ENCODE assay signal across 8 cellular contexts in genomic region chr13:34941835-34942731, GRCh38. TPM values are rescaled to one million over a fixed set of nuclear protein-coding genes. Genes with fewer than 3 reads are reported as not detected.
A peak's percentile ranks its signal among the peaks of the same experiment; 100 is the strongest.
DNase-seq lines count a peak whose midpoint lies in the region; ATAC-seq and TF ChIP-seq lines count a peak whose summit lies in the region.

Gene NBEA (plus strand): TSS chr13:34942270. CDS start chr13:34942821, 551 bp downstream.

- H3K9me3 ChIP-seq in AG04450 (ENCODE audit: control insufficient read depth, insufficient read depth, low read length) (no peaks in the 10 kb centered on the region; the same call in 1 of the 2 replicates), left lung (no peaks in the 10 kb centered on the region)

- peaks cover 3 to 19% of the 10 kb centered on the region in 2 donors for H3K4me1 ChIP-seq in left lung

- POLR2A ChIA-PET in AG04450 (lab: Yijun Ruan, JAX) = no interaction called here

- H3K27ac ChIP-seq in AG04450 (ENCODE audit: low read depth, low read length) (no peak within 1 kb of the TSS), left lung (peak within 1 kb of the TSS in 1 of 2 donors; percentile 26)

- DNase-seq in AG04450 (ENCODE audit: low read depth, low spot score) = no peak
- peak; percentile 46 for DNase-seq in NCI-H460 (ENCODE audit: extremely low read depth, low read depth)
- peak; percentile 63 for DNase-seq in activated CD4-positive, alpha-beta T cell treated with anti-CD3 and anti-CD28 coated beads, Interleukin-2, amount 50 U/mL, for 1 hour
- peak; percentile 20 for DNase-seq in dedifferentiated amniotic fluid mesenchymal stem cell (ENCODE audit: extremely low spot score)
- DNase-seq in left lung = peak; percentile 77 to 88
- DNase-seq in stimulated activated CD4-positive, alpha-beta T cell treated with anti-CD3 and anti-CD28 coated beads, Interleukin-2, amount 100 ng/mL, for 48 hours = peak; percentile 54 to 65

- CTCF ChIA-PET in AG04450 (lab: Charles Lee) = interaction anchor here (0.7 kb wide), 1 partner anchor 722 kb away, joined by 4 read pairs; no protein-coding TSS in a partner anchor

- intact Hi-C loops in left lung (cut with DNase I) = no loop called here

- TF ChIP-seq CTCF in AG04450 (IDR thresholded peaks at IDR 0.05; ENCODE audit: low read depth, low read length) = no peak; the same call in 1 of the 2 replicates
- peak in 1 of 2 donors; percentile 19 for TF ChIP-seq CTCF in left lung (IDR thresholded peaks at IDR 0.05)

- H3K27me3 ChIP-seq in AG04450 (ENCODE audit: control insufficient read depth, insufficient read depth, low read length) (peaks cover 18% of the 10 kb centered on the region), left lung (peaks cover 16 to 64% of the 10 kb centered on the region in 2 donors)

- no peaks in the 10 kb centered on the region for H3K36me3 ChIP-seq in left lung

- H3K4me3 ChIP-seq in AG04450 (ENCODE audit: low read depth, low read length) (peak within 1 kb of the TSS; percentile 77), left lung (peak within 1 kb of the TSS; percentile 68 to 74)

- ATAC-seq in GM18873 (IDR thresholded peaks at IDR 0.05; ENCODE audit: low FRiP score, unreplicated experiment) (peak; percentile 73), HG03139 (IDR thresholded peaks at IDR 0.05; ENCODE audit: unreplicated experiment) (peak; percentile 68), left lung (peak; percentile 78)

RNA-seq across cellular contexts. Expression of gene NBEA, which starts in this region (rescaled TPM):
- polyA plus RNA-seq in AG04450 (2011; rRNA removed) = 1.1 and 1.3 TPM in 2 replicates
- polyA minus RNA-seq in AG04450 (2011; rRNA and poly(A)+ RNA removed) = 2.3 and 4.6 TPM in 2 replicates
- total RNA-seq in NCI-H460 (2014; rRNA removed; shearing (Covaris generic)) = 4.2 and 5.0 TPM in 2 replicates
- 0.94 and 2.6 TPM in 2 replicates for polyA plus RNA-seq in NCI-H460 (2014; cell fraction: nucleus; rRNA removed)
- 1 to 10 TPM; 5.9 to 7.1 TPM for total RNA-seq in left lung
